1 cellular context compared by ENCODE assay signal in genomic region chr14:104073764-104074163, GRCh38.
TF ChIP-seq lines count a peak whose summit lies in the region.

No MANE protein-coding gene starts in this region.

TF ChIP-seq in K562, 482 proteins besides CTCF, POLR2A, EP300 and RAD21 (continued from another document):
- TF ChIP-seq USF2 (CRISPR knock-in tag; IDR thresholded peaks at IDR 0.05): peak; percentile 65
- TF ChIP-seq ZNF696 (CRISPR knock-in tag; conservative IDR thresholded peaks at IDR 0.05): no peak
- TF ChIP-seq USF1 (CRISPR knock-in tag; IDR thresholded peaks at IDR 0.05): peak; percentile 67
- no peak for TF ChIP-seq SMAD2 (IDR thresholded peaks at IDR 0.05; ENCODE audit: low read depth, low read length)
- TF ChIP-seq ZNF76 (CRISPR knock-in tag; IDR thresholded peaks at IDR 0.05; ENCODE audit: borderline replicate concordance): no peak
- no peak for TF ChIP-seq CBX1 (IDR thresholded peaks at IDR 0.05; ENCODE audit: low read depth)
- 0 out of 2 replicates have a peak, but pooled peaks have one; percentile 29 for TF ChIP-seq ELF1 (tag; IDR thresholded peaks at IDR 0.05)
- TF ChIP-seq ZNF24 (IDR thresholded peaks at IDR 0.05): no peak
